8 cellular contexts compared by ENCODE assay signal in the genomic region with DNA sequence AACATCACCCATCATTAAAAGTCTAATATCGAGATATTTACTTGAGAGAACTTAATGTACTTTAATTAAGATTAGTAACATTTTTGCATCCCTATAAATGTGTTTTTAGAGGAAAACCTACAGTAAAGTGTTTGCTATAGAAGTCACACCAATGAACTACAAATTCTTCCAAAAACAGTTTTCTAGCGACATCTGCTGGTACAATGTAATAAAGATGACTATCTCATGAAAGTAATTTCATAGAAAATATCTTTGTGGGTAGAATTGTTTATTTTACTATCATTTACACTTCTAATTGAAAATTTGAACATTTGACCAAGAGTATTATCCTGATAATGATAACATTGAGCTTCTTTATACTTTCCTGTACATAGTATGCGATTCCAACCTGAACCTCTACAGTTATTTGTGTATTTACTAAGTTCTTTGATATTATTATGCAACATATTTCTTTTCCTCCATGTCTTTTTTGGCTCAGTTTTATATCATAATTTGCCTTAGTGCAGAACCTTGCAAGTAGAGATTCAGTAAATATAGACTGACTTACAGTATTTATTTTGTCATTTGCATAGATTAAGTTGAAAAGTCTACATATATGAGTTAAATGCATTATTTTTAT.
DNase-seq lines count a peak whose midpoint lies in the region; ATAC-seq and TF ChIP-seq lines count a peak whose summit lies in the region.

No MANE protein-coding gene starts in this region.

- H3K9ac ChIP-seq in PC-3 (ENCODE audit: low read length) = no peak overlapping the region

- H3K4me1 Mint-ChIP-seq in nephron = peaks cover 14% of the 10 kb centered on the region
- H3K4me1 Mint-ChIP-seq in activated T-helper 17 cell treated with anti-CD3 and anti-CD28 coated beads, Interleukin-2, amount 50 U/mL, for 72 hours = no peaks in the 10 kb centered on the region

- H3K4me2 ChIP-seq in PC-3 (ENCODE audit: low read length) = no peak overlapping the region

- H3K9me2 ChIP-seq in PC-3 (replicated peaks; ENCODE audit: low read length) = no peaks in the 10 kb centered on the region

- POLR2A ChIA-PET in PC-3 (lab: Charles Lee; ENCODE audit: unreplicated experiment) = no interaction called here

- peak overlapping the region in 2 of 3 experiments; percentile 70 to 83 for H3K27ac Mint-ChIP-seq in nephron
- no peak overlapping the region for H3K27ac Mint-ChIP-seq in activated T-helper 17 cell treated with anti-CD3 and anti-CD28 coated beads, Interleukin-2, amount 50 U/mL, for 72 hours

- no peaks in the 10 kb centered on the region for H4K20me1 ChIP-seq in PC-3 (ENCODE audit: low read length)

- H2AFZ ChIP-seq in PC-3 (ENCODE audit: low read length) = no peak overlapping the region

- intact Hi-C loops in PC-3 (cut with micrococcal nuclease) = loop anchor here (1.0 to 5.0 kb wide), 6 partner anchors 132 to 1433 kb away; a partner anchor contains a TSS

- BruUV-seq in PC-3 (replicated peaks; lab: Mats Ljungman, UMichigan) = no TSS peak

- TF ChIP-seq CTCF in PC-3 (conservative IDR thresholded peaks at IDR 0.05; ENCODE audit: low read depth, low read length) = peak; percentile 92
- peak; percentile 46 for TF ChIP-seq CTCF in epithelial cell of esophagus (IDR thresholded peaks at IDR 0.05; ENCODE audit: insufficient read depth, low read depth, low read length, missing control alignments)
- peak; percentile 63 to 86 (median 64) for TF ChIP-seq CTCF in nephron (IDR thresholded peaks at IDR 0.05; ENCODE audit: unreplicated experiment in 3 of 3)

- no peaks in the 10 kb centered on the region for H3F3A ChIP-seq in PC-3 (ENCODE audit: low read length, unreplicated experiment)

- CTCF ChIA-PET in PC-3 (lab: Charles Lee) = no interaction called here

- H3K9me3 ChIP-seq in PC-3 (ENCODE audit: low read length) = no peaks in the 10 kb centered on the region

- H3K4me1 ChIP-seq in PC-3 (ENCODE audit: insufficient read depth, low read length) = no peaks in the 10 kb centered on the region

- H3K4me3 ChIP-seq in Jurkat, Clone E6-1 (ENCODE audit: low read length) = no peak overlapping the region
- H3K4me3 ChIP-seq in PC-3 (ENCODE audit: low read length) (no peak overlapping the region), epithelial cell of esophagus (ENCODE audit: low read length) (no peak overlapping the region)

- ATAC-seq in PC-3 = peak; percentile 65
- ATAC-seq in activated T-helper 17 cell treated with anti-CD3 and anti-CD28 coated beads, Interleukin-2, amount 50 U/mL, for 72 hours (replicated peaks) = no peak

- DNase-seq in GDM1 (lab: John Stamatoyannopoulos, UW) = peak; percentile 12
- peak; percentile 46 for DNase-seq in Jurkat, Clone E6-1 (ENCODE audit: low read depth, low spot score)
- peak; percentile 93 for DNase-seq in PC-3
- peak; percentile 63 for DNase-seq in epithelial cell of esophagus (ENCODE audit: low read depth)
- no peak for DNase-seq in stimulated activated CD4-positive, alpha-beta T cell treated with anti-CD3 and anti-CD28 coated beads, Interleukin-2, amount 100 ng/mL, for 48 hours
- DNase-seq in activated CD8-positive, alpha-beta memory T cell treated with anti-CD3 and anti-CD28 coated beads, Interleukin-2, amount 50 U/mL, for 48 hours = no peak

- H3K36me3 ChIP-seq in PC-3 (ENCODE audit: low read depth, low read length) = no peaks in the 10 kb centered on the region

- H3K79me2 ChIP-seq in PC-3 (ENCODE audit: low read length) = no peaks in the 10 kb centered on the region

- H3K9me3 Mint-ChIP-seq in nephron = no peaks in the 10 kb centered on the region
- H3K9me3 Mint-ChIP-seq in activated T-helper 17 cell treated with anti-CD3 and anti-CD28 coated beads, Interleukin-2, amount 50 U/mL, for 72 hours = no peaks in the 10 kb centered on the region

- H3K27ac ChIP-seq in PC-3 (ENCODE audit: low read length) = no peak overlapping the region

- H3K36me3 Mint-ChIP-seq in nephron (ENCODE audit: low read depth) = peaks cover 3% of the 10 kb centered on the region
- H3K36me3 Mint-ChIP-seq in activated T-helper 17 cell treated with anti-CD3 and anti-CD28 coated beads, Interleukin-2, amount 50 U/mL, for 72 hours (ENCODE audit: low read depth) = no peaks in the 10 kb centered on the region

- H3K4me3 Mint-ChIP-seq in nephron = no peak overlapping the region
- H3K4me3 Mint-ChIP-seq in activated T-helper 17 cell treated with anti-CD3 and anti-CD28 coated beads, Interleukin-2, amount 50 U/mL, for 72 hours = no peak overlapping the region

- no peaks in the 10 kb centered on the region for H3K27me3 ChIP-seq in PC-3 (ENCODE audit: low read length)

- H3K27me3 Mint-ChIP-seq in nephron (ENCODE audit: low read depth) = no peaks in the 10 kb centered on the region
- H3K27me3 Mint-ChIP-seq in activated T-helper 17 cell treated with anti-CD3 and anti-CD28 coated beads, Interleukin-2, amount 50 U/mL, for 72 hours = no peaks in the 10 kb centered on the region

Comparison
In these comparisons a context has a peak if more than half of its experiments do, and no peak if none do; other contexts are left out.
1. DNase-seq: peak in GDM1 (single experiment), Jurkat, Clone E6-1 (single experiment), PC-3 (single experiment) and epithelial cell of esophagus (single experiment); none in stimulated activated CD4-positive, alpha-beta T cell treated with anti-CD3 and anti-CD28 coated beads, Interleukin-2, amount 100 ng/mL, for 48 hours (0 of 2) and activated CD8-positive, alpha-beta memory T cell treated with anti-CD3 and anti-CD28 coated beads, Interleukin-2, amount 50 U/mL, for 48 hours (single experiment).
2. Peak in every context shown above with its lines, with median percentiles within 50 percentile points of each other: CTCF ChIP-seq.